In the genomic region with DNA sequence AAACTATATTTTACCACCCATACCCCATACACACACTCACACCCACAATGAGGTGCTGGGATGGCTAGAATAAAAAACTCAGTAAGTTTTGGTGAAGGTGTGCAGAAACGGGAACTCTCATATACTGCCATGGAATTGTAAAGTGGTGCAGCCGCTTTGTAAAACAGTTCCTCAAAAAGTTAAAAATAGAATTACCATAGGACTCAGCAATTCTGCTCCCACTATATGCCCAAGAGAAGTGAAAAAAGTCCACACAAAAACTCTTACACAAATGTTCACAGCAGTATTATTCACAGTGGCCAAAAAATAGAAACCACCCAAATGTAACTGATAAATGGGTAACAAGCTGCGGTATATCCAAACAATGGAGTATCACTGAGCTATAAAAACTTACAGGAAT, we compare ENCODE assay signal across 16 cellular contexts.
"Had no signal": no experiment of that assay in that cellular context is flagged by ENCODE, and none has a peak within 500 bp of the region (broad histone marks: within the 10 kb centered on the region; RNA-seq: fewer than 3 reads in every experiment).

No MANE protein-coding gene starts in this region.

- H3K4me3 ChIP-seq: hepatocyte, ovary, psoas muscle, suprapubic skin, transverse colon, uterus had no signal

- ATAC-seq: naive thymus-derived CD4-positive, alpha-beta T cell; psoas muscle; right cardiac atrium; stimulated activated naive CD8-positive, alpha-beta T cell treated with anti-CD3 and anti-CD28 coated beads, Interleukin-15, amount 100 ng/mL, for 72 hours had no signal

- H3K4me2 ChIP-seq: hepatocyte had no signal

- H3K27ac Mint-ChIP-seq: activated CD4-positive, alpha-beta memory T cell treated with anti-CD3 and anti-CD28 coated beads for 36 hours; activated naive CD4-positive, alpha-beta T cell treated with anti-CD3 and anti-CD28 coated beads for 36 hours; T-helper 1 cell treated with Interleukin-12 subunit alpha and Interleukin-12 subunit beta and Interleukin-4 antibody, amounts not matched to agents 30 μg/mL and 1 μg/mL, for 36 hours had no signal

- H3K27me3 Mint-ChIP-seq: activated CD4-positive, alpha-beta memory T cell treated with anti-CD3 and anti-CD28 coated beads for 36 hours; naive thymus-derived CD4-positive, alpha-beta T cell; stimulated activated naive CD8-positive, alpha-beta T cell treated with anti-CD3 and anti-CD28 coated beads, Interleukin-15, amount 100 ng/mL, for 72 hours had no signal

- H3K36me3 ChIP-seq: ovary, transverse colon, uterus had no signal

- H3K27ac ChIP-seq: hepatocyte, ovary, psoas muscle, suprapubic skin, transverse colon, uterus had no signal

- H3K4me1 ChIP-seq: psoas muscle, uterus had no signal

- H2AFZ ChIP-seq: hepatocyte had no signal

- DNase-seq: activated CD4-positive, alpha-beta memory T cell treated with anti-CD3 and anti-CD28 coated beads for 36 hours; activated naive CD4-positive, alpha-beta T cell treated with anti-CD3 and anti-CD28 coated beads for 36 hours; activated T-cell treated with anti-CD3 and anti-CD28 coated beads for 4 hours; foreskin fibroblast; left cardiac atrium; mesendoderm; naive thymus-derived CD4-positive, alpha-beta T cell; ovary; psoas muscle; right cardiac atrium; stimulated activated naive CD8-positive, alpha-beta T cell treated with anti-CD3 and anti-CD28 coated beads, Interleukin-15, amount 100 ng/mL, for 72 hours; transverse colon; uterus had no signal

- H3K9me3 Mint-ChIP-seq: activated CD4-positive, alpha-beta memory T cell treated with anti-CD3 and anti-CD28 coated beads for 36 hours; activated naive CD4-positive, alpha-beta T cell treated with anti-CD3 and anti-CD28 coated beads for 36 hours; naive thymus-derived CD4-positive, alpha-beta T cell; stimulated activated naive CD8-positive, alpha-beta T cell treated with anti-CD3 and anti-CD28 coated beads, Interleukin-15, amount 100 ng/mL, for 72 hours; T-helper 1 cell treated with Interleukin-12 subunit alpha and Interleukin-12 subunit beta and Interleukin-4 antibody, amounts not matched to agents 30 μg/mL and 1 μg/mL, for 36 hours had no signal

- H3K9me3 ChIP-seq: ovary, psoas muscle, suprapubic skin, transverse colon, uterus had no signal

- H3K27me3 ChIP-seq: hepatocyte, ovary, suprapubic skin, transverse colon, uterus had no signal

- H3K4me3 Mint-ChIP-seq: activated CD4-positive, alpha-beta memory T cell treated with anti-CD3 and anti-CD28 coated beads for 36 hours; activated naive CD4-positive, alpha-beta T cell treated with anti-CD3 and anti-CD28 coated beads for 36 hours; naive thymus-derived CD4-positive, alpha-beta T cell; stimulated activated naive CD8-positive, alpha-beta T cell treated with anti-CD3 and anti-CD28 coated beads, Interleukin-15, amount 100 ng/mL, for 72 hours; T-helper 1 cell treated with Interleukin-12 subunit alpha and Interleukin-12 subunit beta and Interleukin-4 antibody, amounts not matched to agents 30 μg/mL and 1 μg/mL, for 36 hours had no signal
